In the genomic region with DNA sequence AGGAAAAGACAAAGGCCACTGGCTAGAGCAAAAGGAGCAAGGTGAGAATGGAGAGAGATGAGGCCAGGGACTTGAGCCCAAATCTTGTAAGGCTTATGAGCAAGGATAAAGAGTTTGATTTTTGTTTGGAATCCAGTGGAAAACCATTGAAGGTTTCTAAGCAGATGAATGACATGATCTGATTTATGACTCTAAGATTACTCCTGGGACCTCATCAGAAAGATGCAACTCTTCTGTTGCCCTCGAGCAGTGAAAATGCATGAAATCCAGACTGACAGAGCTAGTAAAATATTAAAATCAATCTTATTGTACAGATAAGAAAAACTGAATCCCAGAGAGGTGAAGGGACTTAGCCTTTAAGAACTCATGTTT, we compare ENCODE assay signal across 8 cellular contexts. TPM values are rescaled to one million over a fixed set of nuclear protein-coding genes. Genes with fewer than 3 reads are reported as not detected.
A peak's percentile ranks its signal among the peaks of the same experiment; 100 is the strongest.
DNase-seq lines count a peak whose midpoint lies in the region; ATAC-seq, FAIRE-seq and TF ChIP-seq lines count a peak whose summit lies in the region.

No MANE protein-coding gene starts in this region.

- SMC1A ChIA-PET in GM12878 (lab: Charles Lee; ENCODE audit: uncharacterized antibody, unreplicated experiment), result interaction anchor here (1.1 to 3.7 kb wide), 3 partner anchors 11 to 33 kb away, joined by 3 to 27 read pairs (median 5); no protein-coding TSS in a partner anchor

- peaks cover 33% of the 10 kb centered on the region for H3K79me2 ChIP-seq in GM12878 (ENCODE audit: control insufficient read depth, insufficient read depth, low read length)

- no peaks in the 10 kb centered on the region for H3K4me1 ChIP-seq in GM12878 (ENCODE audit: control insufficient read depth, insufficient read depth, low read length)
- H3K4me1 ChIP-seq in lower lobe of right lung, result peaks cover 57% of the 10 kb centered on the region
- H3K4me1 ChIP-seq in upper lobe of left lung, result peaks cover 37 to 56% (median 47%) of the 10 kb centered on the region in 4 donors

- H3K4me1 Mint-ChIP-seq in activated naive CD4-positive, alpha-beta T cell treated with anti-CD3 and anti-CD28 coated beads, Interleukin-2, amount 10 ng/mL, durations not matched to agents 7 days and 5 days, result peaks cover 48% of the 10 kb centered on the region

- H3K4me3 ChIP-seq in GM12878 (peak overlapping the region; percentile 90), lower lobe of right lung (peak overlapping the region; percentile 81), upper lobe of left lung (peak overlapping the region; percentile 55 to 86 (median 74))

- peak overlapping the region; percentile 89 for H3K4me3 Mint-ChIP-seq in activated naive CD4-positive, alpha-beta T cell treated with anti-CD3 and anti-CD28 coated beads, Interleukin-2, amount 10 ng/mL, durations not matched to agents 7 days and 5 days

- H3K27me3 Mint-ChIP-seq in activated naive CD4-positive, alpha-beta T cell treated with anti-CD3 and anti-CD28 coated beads, Interleukin-2, amount 10 ng/mL, durations not matched to agents 7 days and 5 days, result no peaks in the 10 kb centered on the region

- peaks cover 14% of the 10 kb centered on the region for H3K36me3 Mint-ChIP-seq in activated naive CD4-positive, alpha-beta T cell treated with anti-CD3 and anti-CD28 coated beads, Interleukin-2, amount 10 ng/mL, durations not matched to agents 7 days and 5 days

- TF ChIP-seq CTCF in GM12878 (IDR thresholded peaks at IDR 0.05 in 2 of 3, conservative IDR thresholded peaks at IDR 0.05 in 1 of 3; ENCODE audit: control insufficient read depth in 2 of 3, extremely low read depth in 1 of 3, insufficient read depth in 1 of 3, low read depth in 3 of 3, low read length in 3 of 3), result no peak
- TF ChIP-seq CTCF in lower lobe of right lung (IDR thresholded peaks at IDR 0.05), result no peak
- TF ChIP-seq CTCF in upper lobe of left lung (IDR thresholded peaks at IDR 0.05), result no peak

- H3K27ac Mint-ChIP-seq in activated naive CD4-positive, alpha-beta T cell treated with anti-CD3 and anti-CD28 coated beads, Interleukin-2, amount 10 ng/mL, durations not matched to agents 7 days and 5 days, result peak overlapping the region; percentile 96

- in situ Hi-C loops in GM12878 (cut with MboI), result no loop called here

- peak overlapping the region; percentile 95 for H3K9ac ChIP-seq in GM12878 (ENCODE audit: control insufficient read depth, insufficient read depth, low read length)

- H3K9me3 Mint-ChIP-seq in activated naive CD4-positive, alpha-beta T cell treated with anti-CD3 and anti-CD28 coated beads, Interleukin-2, amount 10 ng/mL, durations not matched to agents 7 days and 5 days, result no peaks in the 10 kb centered on the region

- TF ChIP-seq EP300 in GM12878 (IDR thresholded peaks at IDR 0.05; ENCODE audit: borderline replicate concordance in 1 of 2, control insufficient read depth in 1 of 2, low read depth in 2 of 2, low read length in 2 of 2) (no peak), upper lobe of left lung (IDR thresholded peaks at IDR 0.05) (no peak)

- CTCF ChIA-PET in activated naive CD4-positive, alpha-beta T cell treated with anti-CD3 and anti-CD28 coated beads, Interleukin-2, amount 10 ng/mL, durations not matched to agents 7 days and 5 days (lab: Charles Lee), result interaction anchor here (1.7 kb wide), 1 partner anchor 33 kb away, joined by 4 read pairs; no protein-coding TSS in a partner anchor
- CTCF ChIA-PET in GM12878 (lab: Yijun Ruan, JAX), result interaction anchor here (0.6 to 2.1 kb wide), 6 partner anchors 11 to 425 kb away, joined by 3 to 5 read pairs (median 4); no protein-coding TSS in a partner anchor

- WGBS in GM12878 (ENCODE audit: insufficient coverage, insufficient replicate concordance, low lambda C conversion rate, missing lambda C conversion rate), result 96% methylated on average over 1 of the region's 1 CpG
- 70 to 93% methylated on average over 1 of the region's 1 CpG for WGBS in upper lobe of left lung, 2 donors

- H3K36me3 ChIP-seq in GM12878 (ENCODE audit: control insufficient read depth in 2 of 2, insufficient read depth in 2 of 2, low read length in 1 of 2) (no peaks in the 10 kb centered on the region; a peak in 1 of 4 replicates), lower lobe of right lung (no peaks in the 10 kb centered on the region), upper lobe of left lung (no peaks in the 10 kb centered on the region)

- intact Hi-C loops in GM12878 (cut with micrococcal nuclease; ENCODE audit: unreplicated experiment) (no loop called here), lower lobe of right lung (cut with DNase I) (no loop called here)

- ATAC-seq in GM12878, result no peak
- no peak for ATAC-seq in lower lobe of right lung
- no peak for ATAC-seq in upper lobe of left lung (ENCODE audit: low FRiP score in 2 of 2)
- ATAC-seq in HG03135 (IDR thresholded peaks at IDR 0.05; ENCODE audit: unreplicated experiment), result no peak
- no peak for ATAC-seq in GM19035 (IDR thresholded peaks at IDR 0.05; ENCODE audit: unreplicated experiment)

- no TSS peak for BruUV-seq in GM12878 (replicated peaks; lab: Mats Ljungman, UMichigan)

- TF ChIP-seq POLR2A in GM12878 (IDR thresholded peaks at IDR 0.05; ENCODE audit: low read depth, low read length), result no peak
- TF ChIP-seq POLR2A in upper lobe of left lung (IDR thresholded peaks at IDR 0.05), result no peak

- POLR2A ChIA-PET in GM12878 (lab: Charles Lee), result interaction anchor here (0.8 to 1.7 kb wide), 6 partner anchors 8 to 464 kb away, joined by 3 to 7 read pairs (median 4); partner anchors contain the start of gene GALNT10

- TF ChIP-seq RAD21 in GM12878 (IDR thresholded peaks at IDR 0.05; ENCODE audit: insufficient read depth, low read depth, low read length), result no peak

- no peak overlapping the region for H2AFZ ChIP-seq in GM12878 (ENCODE audit: control insufficient read depth, low read depth, low read length)

- no peaks in the 10 kb centered on the region for H3K27me3 ChIP-seq in GM12878 (replicated peaks in 1 of 2; ENCODE audit: control insufficient read depth in 2 of 2, insufficient read depth in 2 of 2, low read length in 1 of 2)
- H3K27me3 ChIP-seq in lower lobe of right lung (ENCODE audit: low read depth), result no peaks in the 10 kb centered on the region
- H3K27me3 ChIP-seq in upper lobe of left lung, result no peaks in the 10 kb centered on the region

- H3K9me3 ChIP-seq in GM12878 (replicated peaks; ENCODE audit: control insufficient read depth, insufficient read depth, low read length) (no peaks in the 10 kb centered on the region), lower lobe of right lung (no peaks in the 10 kb centered on the region), upper lobe of left lung (no peaks in the 10 kb centered on the region)

- H3K4me2 ChIP-seq in GM12878 (ENCODE audit: control insufficient read depth, insufficient read depth), result peak overlapping the region; percentile 94

- peaks cover 4% of the 10 kb centered on the region; the same call in 1 of the 2 replicates for H4K20me1 ChIP-seq in GM12878 (ENCODE audit: control insufficient read depth, insufficient read depth)

- RAD21 ChIA-PET in GM12878 (lab: Charles Lee; ENCODE audit: unreplicated experiment), result interaction anchor here (1.8 kb wide), 1 partner anchor 33 kb away, joined by 5 read pairs; no protein-coding TSS in a partner anchor

- no peak for DNase-seq in activated naive CD4-positive, alpha-beta T cell treated with anti-CD3 and anti-CD28 coated beads, Interleukin-2, amount 10 ng/mL, durations not matched to agents 7 days and 5 days
- DNase-seq in activated naive CD4-positive, alpha-beta T cell treated with Interleukin-2 at 50 U/mL for 16 hours, result no peak
- DNase-seq in GM12878 (ENCODE audit: low read depth, low spot score) (no peak), lower lobe of right lung (no peak), upper lobe of left lung (no peak), NCI-H1105 (lab: John Stamatoyannopoulos, UW) (no peak)

- H3K27ac ChIP-seq in GM12878 (ENCODE audit: control insufficient read depth, insufficient read depth) (peak overlapping the region; percentile 88; the same call in 1 of the 2 replicates), lower lobe of right lung (peak overlapping the region; percentile 89), upper lobe of left lung (peak overlapping the region; percentile 76 to 94 (median 91))

- FAIRE-seq in GM12878 (lab: Jason Lieb, UNC), result no peak

RNA-seq across cellular contexts. Expression of gene MFAP3, which starts 0.7 kb away (rescaled TPM):
- 64.0 and 64.7 TPM in 2 replicates for total RNA-seq in GM12878 (2013; cell fraction: nucleolus; rRNA removed)
- 17.7 and 25.7 TPM in 2 replicates for total RNA-seq in GM12878 (2014; rRNA removed)
- 21.5 and 22.9 TPM in 2 replicates for total RNA-seq in GM12878 (2014; rRNA removed; fragmentation: Illumina TruSeq; extraction: Trizol)
- 11.6 and 11.8 TPM in 2 replicates for total RNA-seq in GM12878 (2021)
- polyA plus RNA-seq in GM12878 (2011; ENCODE audit: low read depth), result 4.1 TPM
- polyA plus RNA-seq in GM12878 (2011; rRNA removed), result 20.3 and 25.5 TPM in 2 replicates
- 10.5 and 11.8 TPM in 2 replicates for polyA plus RNA-seq in GM12878 (2011; cell fraction: cytosol; rRNA removed)
- 13.8 and 14.9 TPM in 2 replicates for polyA plus RNA-seq in GM12878 (2011; cell fraction: nucleus; rRNA removed)
- polyA plus RNA-seq in GM12878 (2012), result 6.7 and 8.8 TPM in 2 replicates
- polyA plus RNA-seq in GM12878 (2014; fragmentation: Illumina TruSeq; extraction: Trizol), result 18.3 and 29.1 TPM in 2 replicates
- polyA plus RNA-seq in GM12878 (2014; fragmentation: Nextera tagmentation; extraction: Ambion mirVana), result 1 to 10 TPM; 2.5 to 4.4 TPM
- polyA plus RNA-seq in GM12878 (2014; rRNA removed), result 10.7 and 14.7 TPM in 2 replicates
- polyA plus RNA-seq in GM12878 (2016; fragmentation: Nextera tagmentation; extraction: Ambion mirVana), result 10 to 100 TPM in 1 of 2 experiments, 1 to 10 TPM in 1; 9.0 to 12.1 TPM
- 52.7 and 56.3 TPM in 2 replicates for polyA minus RNA-seq in GM12878 (2011; rRNA and poly(A)+ RNA removed)
- 14.1 and 16.0 TPM in 2 replicates for polyA minus RNA-seq in GM12878 (2011; cell fraction: cytosol; rRNA and poly(A)+ RNA removed)
- 28.2 and 45.5 TPM in 2 replicates for polyA minus RNA-seq in GM12878 (2011; cell fraction: nucleus; rRNA and poly(A)+ RNA removed)
- 31.1 TPM for total RNA-seq in lower lobe of right lung
- total RNA-seq in upper lobe of left lung, result 10 to 100 TPM in 4 of 6 donors, 1 to 10 TPM in 2; 6.4 to 34.5 (median 25.6) TPM

RNA-seq across cellular contexts. Expression of gene FAM114A2, which starts 0.7 kb away (rescaled TPM):
- 37.6 and 45.8 TPM in 2 replicates for total RNA-seq in GM12878 (2013; cell fraction: nucleolus; rRNA removed)
- total RNA-seq in GM12878 (2014; rRNA removed) (18.2 and 20.5 TPM in 2 replicates), GM12878 (2014; rRNA removed; fragmentation: Illumina TruSeq; extraction: Trizol) (29.6 and 30.7 TPM in 2 replicates), GM12878 (2021) (22.9 and 26.1 TPM in 2 replicates), lower lobe of right lung (39.6 TPM), upper lobe of left lung (10 to 100 TPM; 10.5 to 45.3 (median 17.1) TPM)
- 15.4 TPM for polyA plus RNA-seq in GM12878 (2011; ENCODE audit: low read depth)
- polyA plus RNA-seq in GM12878 (2011; rRNA removed) (22.9 and 33.7 TPM in 2 replicates), GM12878 (2014; fragmentation: Illumina TruSeq; extraction: Trizol) (31.2 and 32.8 TPM in 2 replicates), GM12878 (2014; fragmentation: Nextera tagmentation; extraction: Ambion mirVana) (10 to 100 TPM; 16.8 to 17.4 TPM), GM12878 (2014; rRNA removed) (19.1 and 20.9 TPM in 2 replicates), GM12878 (2016; fragmentation: Nextera tagmentation; extraction: Ambion mirVana) (10 to 100 TPM; 25.6 to 26.6 TPM)
- polyA plus RNA-seq in GM12878 (2011; cell fraction: cytosol; rRNA removed), result 13.8 and 15.7 TPM in 2 replicates
- 13.2 and 15.3 TPM in 2 replicates for polyA plus RNA-seq in GM12878 (2011; cell fraction: nucleus; rRNA removed)
- polyA plus RNA-seq in GM12878 (2012), result 14.4 and 17.7 TPM in 2 replicates
- 24.5 and 27.9 TPM in 2 replicates for polyA minus RNA-seq in GM12878 (2011; rRNA and poly(A)+ RNA removed)
- polyA minus RNA-seq in GM12878 (2011; cell fraction: cytosol; rRNA and poly(A)+ RNA removed), result 8.6 and 16.3 TPM in 2 replicates
- 17.4 and 25.0 TPM in 2 replicates for polyA minus RNA-seq in GM12878 (2011; cell fraction: nucleus; rRNA and poly(A)+ RNA removed)
